2 cellular contexts compared by ENCODE assay signal in the genomic region with DNA sequence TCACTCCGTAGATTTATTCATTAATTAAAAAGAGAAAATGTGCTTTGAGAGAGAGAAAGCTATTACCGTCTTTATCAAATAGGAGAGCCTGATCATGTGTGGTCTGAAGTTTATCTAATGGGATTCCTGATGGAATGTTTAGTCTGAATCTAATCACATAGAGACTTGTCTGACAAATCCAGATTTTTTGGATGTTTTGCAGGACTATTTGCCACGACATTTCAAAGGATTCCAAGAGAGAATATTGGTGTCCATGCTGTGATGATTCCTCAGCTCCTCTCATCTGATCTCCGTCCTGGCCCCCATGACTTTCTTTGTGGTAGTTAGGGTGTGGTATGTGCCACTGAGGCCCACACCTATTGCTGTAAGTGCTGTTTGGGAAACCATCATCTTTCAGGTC.
TF ChIP-seq lines count a peak whose summit lies in the region.

No MANE protein-coding gene starts in this region.

TF ChIP-seq in IMR-90, 13 proteins besides CTCF, POLR2A, EP300 and RAD21:
- TF ChIP-seq CEBPB (IDR thresholded peaks at IDR 0.05; ENCODE audit: low read depth, low read length), result no peak
- TF ChIP-seq BHLHE40 (IDR thresholded peaks at IDR 0.05; ENCODE audit: low read depth, low read length), result no peak
- no peak for TF ChIP-seq RFX5 (IDR thresholded peaks at IDR 0.05; ENCODE audit: low read depth, low read length)
- no peak for TF ChIP-seq MAFK (IDR thresholded peaks at IDR 0.05; ENCODE audit: low read depth, low read length)
- TF ChIP-seq, protein P1, sequence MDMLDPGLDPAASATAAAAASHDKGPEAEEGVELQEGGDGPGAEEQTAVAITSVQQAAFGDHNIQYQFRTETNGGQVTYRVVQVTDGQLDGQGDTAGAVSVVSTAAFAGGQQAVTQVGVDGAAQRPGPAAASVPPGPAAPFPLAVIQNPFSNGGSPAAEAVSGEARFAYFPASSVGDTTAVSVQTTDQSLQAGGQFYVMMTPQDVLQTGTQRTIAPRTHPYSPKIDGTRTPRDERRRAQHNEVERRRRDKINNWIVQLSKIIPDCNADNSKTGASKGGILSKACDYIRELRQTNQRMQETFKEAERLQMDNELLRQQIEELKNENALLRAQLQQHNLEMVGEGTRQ (IDR thresholded peaks at IDR 0.05; ENCODE audit: low read depth, low read length), result no peak
- TF ChIP-seq SMC3 (IDR thresholded peaks at IDR 0.05; ENCODE audit: low read depth, low read length), result no peak
- TF ChIP-seq FOS (IDR thresholded peaks at IDR 0.05; ENCODE audit: low read depth, low read length), result no peak
- TF ChIP-seq MXI1 (IDR thresholded peaks at IDR 0.05; ENCODE audit: borderline replicate concordance, low read depth, low read length), result no peak
- TF ChIP-seq CHD1 (IDR thresholded peaks at IDR 0.05; ENCODE audit: low read depth, low read length), result no peak
- no peak for TF ChIP-seq RCOR1 (IDR thresholded peaks at IDR 0.05; ENCODE audit: insufficient replicate concordance, low read length)
- no peak for TF ChIP-seq MAZ (IDR thresholded peaks at IDR 0.05; ENCODE audit: borderline replicate concordance, low read depth, low read length)
- no peak for TF ChIP-seq NFE2L2 (IDR thresholded peaks at IDR 0.05; ENCODE audit: low read depth, low read length)
- TF ChIP-seq, protein P2, sequence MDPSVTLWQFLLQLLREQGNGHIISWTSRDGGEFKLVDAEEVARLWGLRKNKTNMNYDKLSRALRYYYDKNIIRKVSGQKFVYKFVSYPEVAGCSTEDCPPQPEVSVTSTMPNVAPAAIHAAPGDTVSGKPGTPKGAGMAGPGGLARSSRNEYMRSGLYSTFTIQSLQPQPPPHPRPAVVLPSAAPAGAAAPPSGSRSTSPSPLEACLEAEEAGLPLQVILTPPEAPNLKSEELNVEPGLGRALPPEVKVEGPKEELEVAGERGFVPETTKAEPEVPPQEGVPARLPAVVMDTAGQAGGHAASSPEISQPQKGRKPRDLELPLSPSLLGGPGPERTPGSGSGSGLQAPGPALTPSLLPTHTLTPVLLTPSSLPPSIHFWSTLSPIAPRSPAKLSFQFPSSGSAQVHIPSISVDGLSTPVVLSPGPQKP (IDR thresholded peaks at IDR 0.05; ENCODE audit: borderline replicate concordance, low read depth, low read length), result no peak

TF ChIP-seq in H1, 55 proteins besides CTCF, POLR2A, EP300 and RAD21:
- TF ChIP-seq CTBP2 (IDR thresholded peaks at IDR 0.05; ENCODE audit: borderline replicate concordance, insufficient read depth, insufficient read length, low read length) (no peak), TAF7 (optimal IDR thresholded peaks at IDR 0.05; ENCODE audit: borderline replicate concordance, low read depth, low read length) (no peak), KDM1A (IDR thresholded peaks at IDR 0.05; ENCODE audit: borderline replicate concordance, low read length) (no peak), BRCA1 (IDR thresholded peaks at IDR 0.05; ENCODE audit: low read depth, low read length) (no peak), HDAC2 (IDR thresholded peaks at IDR 0.05; ENCODE audit: borderline replicate concordance in 1 of 2, low read depth in 2 of 2, low read length in 2 of 2) (no peak), RXRA (IDR thresholded peaks at IDR 0.05; ENCODE audit: insufficient read depth, low read depth, low read length) (no peak), TEAD4 (IDR thresholded peaks at IDR 0.05; ENCODE audit: low read depth, low read length) (no peak)
